Comparison of ENCODE assay signal across 20 cellular contexts in the genomic region with DNA sequence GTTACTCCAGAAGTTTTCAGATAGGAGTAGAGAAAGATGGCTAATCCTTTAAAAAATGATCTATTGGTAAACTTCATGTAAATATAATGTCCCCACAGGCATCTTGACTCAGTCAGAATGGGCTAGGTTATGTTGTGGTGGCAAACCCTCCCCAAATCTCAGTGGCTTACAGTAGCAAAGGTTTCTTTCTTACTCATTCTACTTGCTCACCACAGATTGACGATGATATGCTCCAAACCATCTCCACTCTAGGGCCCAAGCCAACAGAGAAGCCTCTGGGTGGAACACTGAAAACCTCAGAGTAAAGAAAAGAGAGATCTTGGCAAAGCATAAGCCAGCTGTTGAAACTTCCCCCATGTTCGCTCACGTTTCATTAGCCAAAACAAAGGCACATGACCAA.
DNase-seq lines count a peak whose midpoint lies in the region; ATAC-seq and TF ChIP-seq lines count a peak whose summit lies in the region.
"Had no signal": no experiment of that assay in that cellular context is flagged by ENCODE, and none has a peak within 500 bp of the region (broad histone marks: within the 10 kb centered on the region; RNA-seq: fewer than 3 reads in every experiment).

No MANE protein-coding gene starts in this region.

- no peaks in the 10 kb centered on the region for H4K20me1 ChIP-seq in smooth muscle cell (ENCODE audit: low read depth)

- H3K27me3 Mint-ChIP-seq in activated T-helper 17 cell treated with anti-CD3 and anti-CD28 coated beads, Interleukin-2, amount 50 U/mL, for 72 hours: peaks cover 17% of the 10 kb centered on the region
- H3K27me3 Mint-ChIP-seq in glutamatergic neuron (ENCODE audit: unreplicated experiment): peaks cover 2% of the 10 kb centered on the region

- H3K9me3 Mint-ChIP-seq in activated T-helper 17 cell treated with anti-CD3 and anti-CD28 coated beads, Interleukin-2, amount 50 U/mL, for 72 hours: no peaks in the 10 kb centered on the region
- no peaks in the 10 kb centered on the region for H3K9me3 Mint-ChIP-seq in glutamatergic neuron (ENCODE audit: unreplicated experiment)

- no peaks in the 10 kb centered on the region for H3K9me3 ChIP-seq in smooth muscle cell (replicated peaks; ENCODE audit: low read depth)
- H3K9me3 ChIP-seq: thoracic aorta had no signal

- peaks cover 3% of the 10 kb centered on the region for H3K4me1 ChIP-seq in smooth muscle cell (ENCODE audit: low read depth)

- H3K36me3 Mint-ChIP-seq in activated T-helper 17 cell treated with anti-CD3 and anti-CD28 coated beads, Interleukin-2, amount 50 U/mL, for 72 hours (ENCODE audit: low read depth): no peaks in the 10 kb centered on the region
- H3K36me3 Mint-ChIP-seq in glutamatergic neuron (ENCODE audit: unreplicated experiment): no peaks in the 10 kb centered on the region
- H3K36me3 Mint-ChIP-seq: CD4-positive, CD25-positive, alpha-beta regulatory T cell had no signal

- peak; percentile 72 for ATAC-seq in activated T-helper 17 cell treated with anti-CD3 and anti-CD28 coated beads, Interleukin-2, amount 50 U/mL, for 72 hours (replicated peaks)
- no peak for ATAC-seq in HG03196 (IDR thresholded peaks at IDR 0.05; ENCODE audit: unreplicated experiment)
- ATAC-seq: K562, left lobe of liver, T-helper 17 cell had no signal

- H3K27me3 ChIP-seq in smooth muscle cell (ENCODE audit: low read depth): no peaks in the 10 kb centered on the region

- 88% methylated on average over 3 of the region's 3 CpGs for WGBS in smooth muscle cell (ENCODE audit: low lambda C conversion rate)

- H3K9ac ChIP-seq in smooth muscle cell (ENCODE audit: low read depth): no peak overlapping the region

- no peaks in the 10 kb centered on the region for H3K36me3 ChIP-seq in smooth muscle cell (ENCODE audit: low read depth)
- H3K36me3 ChIP-seq: cardiac muscle cell, thoracic aorta had no signal

- peaks cover 4% of the 10 kb centered on the region for H3F3A ChIP-seq in smooth muscle cell (ENCODE audit: low read depth)

- no peaks in the 10 kb centered on the region for H3K79me2 ChIP-seq in smooth muscle cell (ENCODE audit: low read depth)

- no peak overlapping the region for H2AFZ ChIP-seq in smooth muscle cell (ENCODE audit: low read depth)

- TF ChIP-seq CTCF in glutamatergic neuron (IDR thresholded peaks at IDR 0.05; ENCODE audit: partially characterized antibody, unreplicated experiment) (no peak), smooth muscle cell (IDR thresholded peaks at IDR 0.05; ENCODE audit: borderline replicate concordance, insufficient read depth, poor library complexity, severe bottlenecking) (no peak)

- DNase-seq in AG08395 (ENCODE audit: low spot score) (peak; percentile 18), ELR (ENCODE audit: low read depth) (peak; percentile 15), skeletal muscle cell (ENCODE audit: low read depth) (peak; percentile 46), glutamatergic neuron (no peak), smooth muscle cell (lab: John Stamatoyannopoulos, UW; ENCODE audit: unreplicated experiment) (no peak)
- DNase-seq: activated CD4-positive, alpha-beta T cell treated with anti-CD3 and anti-CD28 coated beads for 1 hour; activated gamma-delta T cell; CD4-positive, CD25-positive, alpha-beta regulatory T cell; foreskin melanocyte; NCI-H1105; NCI-H2171 treated with DMSO at 0.1 percent for 48 hours; occipital lobe; Right ventricle myocardium superior; T-helper 17 cell had no signal

- H3K4me3 ChIP-seq in skeletal muscle cell (ENCODE audit: low read depth, low read length): no peak overlapping the region
- H3K4me3 ChIP-seq in smooth muscle cell: no peak overlapping the region
- H3K4me3 ChIP-seq: cardiac muscle cell, K562, thoracic aorta had no signal

- H3K27ac Mint-ChIP-seq in activated T-helper 17 cell treated with anti-CD3 and anti-CD28 coated beads, Interleukin-2, amount 50 U/mL, for 72 hours: no peak overlapping the region
- no peak overlapping the region for H3K27ac Mint-ChIP-seq in glutamatergic neuron (ENCODE audit: unreplicated experiment)
- H3K27ac Mint-ChIP-seq: CD4-positive, CD25-positive, alpha-beta regulatory T cell; T-helper 17 cell had no signal

- H3K4me2 ChIP-seq in smooth muscle cell: no peak overlapping the region

- no peaks in the 10 kb centered on the region for H3K4me1 Mint-ChIP-seq in activated T-helper 17 cell treated with anti-CD3 and anti-CD28 coated beads, Interleukin-2, amount 50 U/mL, for 72 hours
- no peaks in the 10 kb centered on the region for H3K4me1 Mint-ChIP-seq in glutamatergic neuron (ENCODE audit: low read depth, unreplicated experiment)
- H3K4me1 Mint-ChIP-seq: CD4-positive, CD25-positive, alpha-beta regulatory T cell; T-helper 17 cell had no signal

- no peak overlapping the region for H3K4me3 Mint-ChIP-seq in activated T-helper 17 cell treated with anti-CD3 and anti-CD28 coated beads, Interleukin-2, amount 50 U/mL, for 72 hours
- H3K4me3 Mint-ChIP-seq in glutamatergic neuron (ENCODE audit: unreplicated experiment): no peak overlapping the region
- H3K4me3 Mint-ChIP-seq: CD4-positive, CD25-positive, alpha-beta regulatory T cell; T-helper 17 cell had no signal

- no peak overlapping the region for H3K27ac ChIP-seq in smooth muscle cell (ENCODE audit: low read depth)
- H3K27ac ChIP-seq: cardiac muscle cell, thoracic aorta had no signal

Comparison
In these comparisons a context has a peak if more than half of its experiments do, and no peak if none do; other contexts are left out.
1. DNase-seq: peak in AG08395 (single experiment), ELR (single experiment) and skeletal muscle cell (single experiment); none in glutamatergic neuron (single experiment) and smooth muscle cell (single experiment).